19 cellular contexts compared by ENCODE assay signal in the genomic region with DNA sequence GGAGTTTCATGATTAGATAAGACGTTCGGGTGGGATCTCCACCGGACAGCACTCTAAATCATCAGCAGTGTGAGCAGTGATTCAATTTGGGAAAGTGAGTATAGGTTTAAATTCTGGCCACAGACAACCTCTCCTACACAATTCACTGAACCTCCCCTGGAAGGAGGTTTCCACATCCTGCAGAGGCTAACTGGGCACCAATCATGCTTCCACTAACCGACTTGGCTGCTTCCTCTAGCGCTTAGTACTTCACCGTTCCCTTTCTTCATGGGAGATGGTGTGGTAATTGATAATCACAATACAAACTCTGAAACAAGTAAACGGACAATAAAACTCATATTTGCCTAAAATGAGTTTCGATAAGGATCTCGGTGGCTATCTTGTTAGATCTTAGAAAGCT. TPM values are rescaled to one million over a fixed set of nuclear protein-coding genes. Genes with fewer than 3 reads are reported as not detected.
DNase-seq lines count a peak whose midpoint lies in the region; ATAC-seq, FAIRE-seq and TF ChIP-seq lines count a peak whose summit lies in the region.
"Had no signal": no experiment of that assay in that cellular context is flagged by ENCODE, and none has a peak within 500 bp of the region (broad histone marks: within the 10 kb centered on the region; RNA-seq: fewer than 3 reads in every experiment).

No MANE protein-coding gene starts in this region.

- no peak for FAIRE-seq in endothelial cell of umbilical vein (lab: Jason Lieb, UNC)
- no peak for FAIRE-seq in frontal cortex (lab: Jason Lieb, UNC)
- FAIRE-seq: A549, RCC 7860 had no signal

- H3K4me3 Mint-ChIP-seq in activated CD4-positive, alpha-beta memory T cell treated with anti-CD3 and anti-CD28 coated beads, Interleukin-2, amount 10 ng/mL, durations not matched to agents 7 days and 5 days = no peak overlapping the region

- no peak overlapping the region for H2AFZ ChIP-seq in endothelial cell of umbilical vein (ENCODE audit: low read depth, low read length)

- peaks cover 7% of the 10 kb centered on the region for H3K4me1 Mint-ChIP-seq in activated CD4-positive, alpha-beta memory T cell treated with anti-CD3 and anti-CD28 coated beads, Interleukin-2, amount 10 ng/mL, durations not matched to agents 7 days and 5 days

- no peaks in the 10 kb centered on the region for H4K20me1 ChIP-seq in BLaER1 treated with 17β-estradiol and CSF1 and Interleukin-3, amounts not matched to agents 10 nM and 100 nM
- no peaks in the 10 kb centered on the region for H4K20me1 ChIP-seq in endothelial cell of umbilical vein (replicated peaks; ENCODE audit: control insufficient read depth, extremely low read depth, insufficient read depth, low read length)

- H3K9me3 Mint-ChIP-seq in activated CD4-positive, alpha-beta memory T cell treated with anti-CD3 and anti-CD28 coated beads, Interleukin-2, amount 10 ng/mL, durations not matched to agents 7 days and 5 days = no peaks in the 10 kb centered on the region

- CTCF ChIA-PET in endothelial cell of umbilical vein (lab: Charles Lee) = interaction anchor here (0.9 kb wide), 1 partner anchor 85 kb away, joined by 3 read pairs; no protein-coding TSS in a partner anchor
- CTCF ChIA-PET in activated CD4-positive, alpha-beta memory T cell treated with anti-CD3 and anti-CD28 coated beads, Interleukin-2, amount 10 ng/mL, durations not matched to agents 7 days and 5 days (lab: Charles Lee) = interaction anchor here (0.6 kb wide), 1 partner anchor 66 kb away, joined by 3 read pairs; no protein-coding TSS in a partner anchor

- H3K27ac Mint-ChIP-seq in activated CD4-positive, alpha-beta memory T cell treated with anti-CD3 and anti-CD28 coated beads, Interleukin-2, amount 10 ng/mL, durations not matched to agents 7 days and 5 days = no peak overlapping the region

- POLR2A ChIA-PET in endothelial cell of umbilical vein (lab: Charles Lee) = no interaction called here
- POLR2A ChIA-PET in activated CD4-positive, alpha-beta memory T cell treated with anti-CD3 and anti-CD28 coated beads, Interleukin-2, amount 10 ng/mL, durations not matched to agents 7 days and 5 days (lab: Charles Lee) = no interaction called here

- no peaks in the 10 kb centered on the region for H3K36me3 ChIP-seq in BLaER1 treated with 17β-estradiol and CSF1 and Interleukin-3, amounts not matched to agents 10 nM and 100 nM
- no peaks in the 10 kb centered on the region for H3K36me3 ChIP-seq in endothelial cell of umbilical vein (ENCODE audit: control insufficient read depth in 2 of 2, extremely low read depth in 1 of 2, insufficient read depth in 2 of 2, low read length in 2 of 2)

- no peaks in the 10 kb centered on the region for H3K9me3 ChIP-seq in BLaER1 treated with 17β-estradiol and CSF1 and Interleukin-3, amounts not matched to agents 10 nM and 100 nM (replicated peaks in 1 of 11)
- H3K9me3 ChIP-seq in endothelial cell of umbilical vein (replicated peaks; ENCODE audit: control insufficient read depth, insufficient read depth, low read length) = no peaks in the 10 kb centered on the region
- H3K9me3 ChIP-seq: A549 had no signal

- no peaks in the 10 kb centered on the region for H3K36me3 Mint-ChIP-seq in activated CD4-positive, alpha-beta memory T cell treated with anti-CD3 and anti-CD28 coated beads, Interleukin-2, amount 10 ng/mL, durations not matched to agents 7 days and 5 days (ENCODE audit: low read depth)

- no peaks in the 10 kb centered on the region for H3K9me1 ChIP-seq in endothelial cell of umbilical vein (replicated peaks; ENCODE audit: control insufficient read depth, extremely low read depth, insufficient read depth, low read length)

- H3K27me3 ChIP-seq in BLaER1 treated with 17β-estradiol and CSF1 and Interleukin-3, amounts not matched to agents 10 nM and 100 nM = no peaks in the 10 kb centered on the region
- H3K27me3 ChIP-seq in HL-60 (ENCODE audit: insufficient read depth, poor library complexity, severe bottlenecking) = no peaks in the 10 kb centered on the region
- peaks cover 0 to 9% of the 10 kb centered on the region in 2 experiments for H3K27me3 ChIP-seq in endothelial cell of umbilical vein (ENCODE audit: control insufficient read depth in 2 of 2, insufficient read depth in 2 of 2, low read length in 2 of 2)

- TF ChIP-seq POLR2A in endothelial cell of umbilical vein (IDR thresholded peaks at IDR 0.05; ENCODE audit: low read depth, low read length) = no peak

- DNase-seq in HL-60 (ENCODE audit: low read depth in 1 of 2, low spot score in 1 of 2) = peak; percentile 24 to 47
- DNase-seq in NOMO-1 treated with DMSO at 0.1 percent for 48 hours (lab: John Stamatoyannopoulos, UW; ENCODE audit: unreplicated experiment) = peak; percentile 68
- DNase-seq in endothelial cell of umbilical vein (ENCODE audit: low read depth, low spot score) = no peak
- DNase-seq in frontal cortex (ENCODE audit: low spot score in 2 of 2) = no peak
- no peak for DNase-seq in activated CD4-positive, alpha-beta memory T cell treated with anti-CD3 and anti-CD28 coated beads, Interleukin-2, amount 10 ng/mL, durations not matched to agents 7 days and 5 days
- no peak for DNase-seq in GM10266 (ENCODE audit: extremely low spot score)
- DNase-seq: C1 segment of cervical spinal cord, DMS 273 treated with DMSO at 0.1 percent for 48 hours, GDM1, NCI-H2081 treated with DMSO at 0.1 percent for 48 hours, NCI-H774, SHP77 treated with DMSO at 0.1 percent for 48 hours had no signal

- no peaks in the 10 kb centered on the region for H3K27me3 Mint-ChIP-seq in activated CD4-positive, alpha-beta memory T cell treated with anti-CD3 and anti-CD28 coated beads, Interleukin-2, amount 10 ng/mL, durations not matched to agents 7 days and 5 days

- no peak overlapping the region for H3K4me3 ChIP-seq in BLaER1 treated with 17β-estradiol and CSF1 and Interleukin-3, amounts not matched to agents 10 nM and 100 nM
- H3K4me3 ChIP-seq in HL-60 (replicated peaks; ENCODE audit: insufficient read depth, low read length) = no peak overlapping the region
- H3K4me3 ChIP-seq in endothelial cell of umbilical vein (replicated peaks in 1 of 3; ENCODE audit: insufficient read depth in 1 of 3, low read depth in 1 of 3, low read length in 3 of 3) = no peak overlapping the region
- H3K4me3 ChIP-seq: A549 had no signal

- dilution Hi-C loops in endothelial cell of umbilical vein (cut with MboI; ENCODE audit: extremely low pct_ligation_motif_present, low sequenced_read_pairs) = no loop called here

- peak overlapping the region in 2 of 11 experiments; percentile 4 to 72; a peak in 2 of 22 replicates for H3K9ac ChIP-seq in BLaER1 treated with 17β-estradiol and CSF1 and Interleukin-3, amounts not matched to agents 10 nM and 100 nM
- no peak overlapping the region for H3K9ac ChIP-seq in endothelial cell of umbilical vein (replicated peaks; ENCODE audit: extremely low read depth, insufficient read depth, low read length)

- intact Hi-C loops in endothelial cell of umbilical vein (cut with micrococcal nuclease) = loop anchor here (2.0 kb wide), 1 partner anchor 27 kb away; no protein-coding TSS in a partner anchor

- peaks cover 19 to 31% (median 27%) of the 10 kb centered on the region in 10 experiments for H3K4me1 ChIP-seq in BLaER1 treated with 17β-estradiol and CSF1 and Interleukin-3, amounts not matched to agents 10 nM and 100 nM
- H3K4me1 ChIP-seq in endothelial cell of umbilical vein (ENCODE audit: control insufficient read depth, extremely low read depth, insufficient read depth, low read length) = peaks cover 8% of the 10 kb centered on the region
- H3K4me1 ChIP-seq: A549 had no signal

- peak overlapping the region in 8 of 11 experiments; percentile 62 to 92 (median 78); a peak in 14 of 22 replicates for H3K27ac ChIP-seq in BLaER1 treated with 17β-estradiol and CSF1 and Interleukin-3, amounts not matched to agents 10 nM and 100 nM
- H3K27ac ChIP-seq in HL-60 (replicated peaks) = no peak overlapping the region
- H3K27ac ChIP-seq in endothelial cell of umbilical vein (ENCODE audit: insufficient read depth, low read depth, low read length) = peak overlapping the region; percentile 34
- H3K27ac ChIP-seq: A549 had no signal

- no peaks in the 10 kb centered on the region for H3K79me2 ChIP-seq in endothelial cell of umbilical vein (ENCODE audit: control insufficient read depth, insufficient read depth, low read length)

- ATAC-seq in HG03354 (IDR thresholded peaks at IDR 0.05; ENCODE audit: poor library complexity, severe bottlenecking, unreplicated experiment) = no peak
- ATAC-seq: A549 had no signal

- H3K4me2 ChIP-seq in BLaER1 treated with 17β-estradiol and CSF1 and Interleukin-3, amounts not matched to agents 10 nM and 100 nM = peak overlapping the region in 10 of 11 experiments; percentile 25 to 77 (median 65); a peak in 17 of 22 replicates
- H3K4me2 ChIP-seq in endothelial cell of umbilical vein (ENCODE audit: insufficient read depth, low read length) = no peak overlapping the region
- H3K4me2 ChIP-seq: A549 had no signal

- BruUV-seq in endothelial cell of umbilical vein (replicated peaks; lab: Mats Ljungman, UMichigan) = no TSS peak

- TF ChIP-seq CTCF in HL-60 (IDR thresholded peaks at IDR 0.05; ENCODE audit: insufficient read depth, low read length) (no peak), endothelial cell of umbilical vein (IDR thresholded peaks at IDR 0.05; ENCODE audit: extremely low read depth in 1 of 2, insufficient read depth in 1 of 2, low read depth in 1 of 2, low read length in 2 of 2) (no peak), GM10266 (IDR thresholded peaks at IDR 0.05; ENCODE audit: control insufficient read depth, insufficient read depth, low read depth, missing control alignments) (no peak)

RNA-seq across cellular contexts. Expression of a gene that starts 5.5 kb away (rescaled TPM):
- total RNA-seq in endothelial cell of umbilical vein (not detected in 2 replicates), frontal cortex (not detected)
- polyA plus RNA-seq in endothelial cell of umbilical vein = not detected in 2 replicates
- not detected in 2 replicates for polyA plus RNA-seq in endothelial cell of umbilical vein (2011; cell fraction: cytosol; rRNA removed)
- polyA plus RNA-seq in endothelial cell of umbilical vein (2011; cell fraction: nucleus; rRNA removed) = not detected in 2 replicates
- polyA plus RNA-seq in endothelial cell of umbilical vein (2012) = not detected in 2 replicates
- not detected in 2 replicates for polyA minus RNA-seq in endothelial cell of umbilical vein
- not detected for polyA minus RNA-seq in endothelial cell of umbilical vein (2011; cell fraction: cytosol; rRNA and poly(A)+ RNA removed)
- not detected in 2 replicates for polyA minus RNA-seq in endothelial cell of umbilical vein (2011; cell fraction: nucleus; rRNA and poly(A)+ RNA removed)
- total RNA-seq in activated CD4-positive, alpha-beta memory T cell treated with anti-CD3 and anti-CD28 coated beads, Interleukin-2, amount 10 ng/mL, durations not matched to agents 7 days and 5 days = not detected
- total RNA-seq: H4, HT-29, LHCN-M2 had no signal
- polyA plus RNA-seq: A549 had no signal

RNA-seq across cellular contexts. Expression of a gene that starts 11.0 kb away (rescaled TPM):
- total RNA-seq in endothelial cell of umbilical vein (32.3 and 37.5 TPM in 2 replicates), frontal cortex (39.5 TPM)
- polyA plus RNA-seq in endothelial cell of umbilical vein = 6.0 and 7.9 TPM in 2 replicates
- 12.5 and 12.8 TPM in 2 replicates for polyA plus RNA-seq in endothelial cell of umbilical vein (2011; cell fraction: cytosol; rRNA removed)
- polyA plus RNA-seq in endothelial cell of umbilical vein (2011; cell fraction: nucleus; rRNA removed) = 18.5 and 20.3 TPM in 2 replicates
- polyA plus RNA-seq in endothelial cell of umbilical vein (2012) = 21.9 and 30.5 TPM in 2 replicates
- 11.2 and 13.1 TPM in 2 replicates for polyA minus RNA-seq in endothelial cell of umbilical vein
- polyA minus RNA-seq in endothelial cell of umbilical vein (2011; cell fraction: cytosol; rRNA and poly(A)+ RNA removed) = 9.1 TPM
- polyA minus RNA-seq in endothelial cell of umbilical vein (2011; cell fraction: nucleus; rRNA and poly(A)+ RNA removed) = 18.6 and 21.8 TPM in 2 replicates
- total RNA-seq in activated CD4-positive, alpha-beta memory T cell treated with anti-CD3 and anti-CD28 coated beads, Interleukin-2, amount 10 ng/mL, durations not matched to agents 7 days and 5 days = 10 to 100 TPM; 39.1 to 43.0 TPM

RNA-seq across cellular contexts. Expression of a gene that starts 21.5 kb away (rescaled TPM):
- total RNA-seq in endothelial cell of umbilical vein (not detected in 2 replicates), frontal cortex (not detected)
- 0.18 and 0.25 TPM in 2 replicates for polyA plus RNA-seq in endothelial cell of umbilical vein
- 0.15 and 0.17 TPM in 2 replicates for polyA plus RNA-seq in endothelial cell of umbilical vein (2011; cell fraction: cytosol; rRNA removed)
- polyA plus RNA-seq in endothelial cell of umbilical vein (2011; cell fraction: nucleus; rRNA removed) = not detected in 2 replicates
- not detected in 2 replicates for polyA plus RNA-seq in endothelial cell of umbilical vein (2012)
- not detected in 2 replicates for polyA minus RNA-seq in endothelial cell of umbilical vein
- not detected for polyA minus RNA-seq in endothelial cell of umbilical vein (2011; cell fraction: cytosol; rRNA and poly(A)+ RNA removed)
- not detected in 2 replicates for polyA minus RNA-seq in endothelial cell of umbilical vein (2011; cell fraction: nucleus; rRNA and poly(A)+ RNA removed)
- total RNA-seq in activated CD4-positive, alpha-beta memory T cell treated with anti-CD3 and anti-CD28 coated beads, Interleukin-2, amount 10 ng/mL, durations not matched to agents 7 days and 5 days = 1 to 10 TPM; 1.3 to 1.5 TPM
- total RNA-seq: LHCN-M2 had no signal
- polyA plus RNA-seq: A549 had no signal

RNA-seq across cellular contexts. Expression of a gene that starts 34.1 kb away (rescaled TPM):
- total RNA-seq in endothelial cell of umbilical vein (0.55 and 1.1 TPM in 2 replicates), frontal cortex (not detected)
- polyA plus RNA-seq in endothelial cell of umbilical vein = 0.91 and 1.0 TPM in 2 replicates
- 0.90 and 1.3 TPM in 2 replicates for polyA plus RNA-seq in endothelial cell of umbilical vein (2011; cell fraction: cytosol; rRNA removed)
- polyA plus RNA-seq in endothelial cell of umbilical vein (2011; cell fraction: nucleus; rRNA removed) = 0.14 and 0.36 TPM in 2 replicates
- 1.9 and 4.0 TPM in 2 replicates for polyA plus RNA-seq in endothelial cell of umbilical vein (2012)
- 0.17 and 0.74 TPM in 2 replicates for polyA minus RNA-seq in endothelial cell of umbilical vein
- not detected for polyA minus RNA-seq in endothelial cell of umbilical vein (2011; cell fraction: cytosol; rRNA and poly(A)+ RNA removed)
- polyA minus RNA-seq in endothelial cell of umbilical vein (2011; cell fraction: nucleus; rRNA and poly(A)+ RNA removed) = not detected in 2 replicates
- under 1 TPM; 0.28 to 0.33 TPM for total RNA-seq in activated CD4-positive, alpha-beta memory T cell treated with anti-CD3 and anti-CD28 coated beads, Interleukin-2, amount 10 ng/mL, durations not matched to agents 7 days and 5 days
- total RNA-seq: H4 had no signal
- polyA plus RNA-seq: A549 had no signal

Comparison
In these comparisons a context has a peak if more than half of its experiments do, and no peak if none do; other contexts are left out.
1. DNase-seq: peak in HL-60 (2 of 2) and NOMO-1 treated with DMSO at 0.1 percent for 48 hours (single experiment); none in endothelial cell of umbilical vein (single experiment), frontal cortex (0 of 2), activated CD4-positive, alpha-beta memory T cell treated with anti-CD3 and anti-CD28 coated beads, Interleukin-2, amount 10 ng/mL, durations not matched to agents 7 days and 5 days (single experiment) and GM10266 (single experiment).